In the genomic region with DNA sequence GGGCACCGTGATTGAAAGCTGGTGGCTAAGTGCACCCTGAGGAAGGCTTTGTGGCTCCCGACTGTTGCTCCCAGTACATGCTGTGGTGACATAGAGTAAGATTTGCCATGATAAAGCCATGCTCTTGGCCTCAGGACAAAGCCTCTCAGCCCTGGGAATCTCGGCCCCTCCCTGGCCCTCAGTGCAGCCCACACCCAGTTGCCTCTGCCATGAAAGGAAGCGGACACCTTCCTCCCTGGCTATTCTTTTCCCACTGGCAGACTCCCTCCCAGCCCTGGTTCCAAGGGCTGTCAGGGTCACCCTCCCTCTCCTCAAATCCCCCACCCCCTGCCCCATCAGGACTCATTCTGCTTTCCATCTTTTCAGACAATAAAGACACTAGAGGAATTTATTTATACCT, we compare ENCODE assay signal across 1 cellular context.
TF ChIP-seq lines count a peak whose summit lies in the region.

No MANE protein-coding gene starts in this region.

TF ChIP-seq in H1, 55 proteins besides CTCF, POLR2A, EP300 and RAD21:
- TF ChIP-seq CHD1 (IDR thresholded peaks at IDR 0.05; ENCODE audit: low read depth, low read length) (no peak), CBX8 (IDR thresholded peaks at IDR 0.05; ENCODE audit: borderline replicate concordance, low read depth, low read length) (no peak), RXRA (IDR thresholded peaks at IDR 0.05; ENCODE audit: insufficient read depth, low read depth, low read length) (no peak), SAP30 (IDR thresholded peaks at IDR 0.05; ENCODE audit: insufficient read depth, insufficient replicate concordance, low read length) (no peak), FOSL1 (IDR thresholded peaks at IDR 0.05; ENCODE audit: insufficient read depth, low read depth, low read length) (no peak), BACH1 (IDR thresholded peaks at IDR 0.05; ENCODE audit: low read length) (no peak), EZH2 (IDR thresholded peaks at IDR 0.05; ENCODE audit: low read depth, low read length, severe bottlenecking) (no peak), KDM5A (IDR thresholded peaks at IDR 0.05; ENCODE audit: low read length) (no peak), KDM1A (IDR thresholded peaks at IDR 0.05; ENCODE audit: borderline replicate concordance, low read length) (no peak), GABPA (IDR thresholded peaks at IDR 0.05; ENCODE audit: borderline replicate concordance, insufficient read depth, low read length) (no peak), SP2 (IDR thresholded peaks at IDR 0.05; ENCODE audit: low read length) (no peak), TBP (IDR thresholded peaks at IDR 0.05; ENCODE audit: low read depth, low read length) (no peak)
- TF ChIP-seq, protein P1, sequence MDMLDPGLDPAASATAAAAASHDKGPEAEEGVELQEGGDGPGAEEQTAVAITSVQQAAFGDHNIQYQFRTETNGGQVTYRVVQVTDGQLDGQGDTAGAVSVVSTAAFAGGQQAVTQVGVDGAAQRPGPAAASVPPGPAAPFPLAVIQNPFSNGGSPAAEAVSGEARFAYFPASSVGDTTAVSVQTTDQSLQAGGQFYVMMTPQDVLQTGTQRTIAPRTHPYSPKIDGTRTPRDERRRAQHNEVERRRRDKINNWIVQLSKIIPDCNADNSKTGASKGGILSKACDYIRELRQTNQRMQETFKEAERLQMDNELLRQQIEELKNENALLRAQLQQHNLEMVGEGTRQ (IDR thresholded peaks at IDR 0.05; ENCODE audit: low read length), result no peak
- TF ChIP-seq, protein P2, sequence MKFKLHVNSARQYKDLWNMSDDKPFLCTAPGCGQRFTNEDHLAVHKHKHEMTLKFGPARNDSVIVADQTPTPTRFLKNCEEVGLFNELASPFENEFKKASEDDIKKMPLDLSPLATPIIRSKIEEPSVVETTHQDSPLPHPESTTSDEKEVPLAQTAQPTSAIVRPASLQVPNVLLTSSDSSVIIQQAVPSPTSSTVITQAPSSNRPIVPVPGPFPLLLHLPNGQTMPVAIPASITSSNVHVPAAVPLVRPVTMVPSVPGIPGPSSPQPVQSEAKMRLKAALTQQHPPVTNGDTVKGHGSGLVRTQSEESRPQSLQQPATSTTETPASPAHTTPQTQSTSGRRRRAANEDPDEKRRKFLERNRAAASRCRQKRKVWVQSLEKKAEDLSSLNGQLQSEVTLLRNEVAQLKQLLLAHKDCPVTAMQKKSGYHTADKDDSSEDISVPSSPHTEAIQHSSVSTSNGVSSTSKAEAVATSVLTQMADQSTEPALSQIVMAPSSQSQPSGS (IDR thresholded peaks at IDR 0.05; ENCODE audit: low read length), result no peak
